In the genomic region with DNA sequence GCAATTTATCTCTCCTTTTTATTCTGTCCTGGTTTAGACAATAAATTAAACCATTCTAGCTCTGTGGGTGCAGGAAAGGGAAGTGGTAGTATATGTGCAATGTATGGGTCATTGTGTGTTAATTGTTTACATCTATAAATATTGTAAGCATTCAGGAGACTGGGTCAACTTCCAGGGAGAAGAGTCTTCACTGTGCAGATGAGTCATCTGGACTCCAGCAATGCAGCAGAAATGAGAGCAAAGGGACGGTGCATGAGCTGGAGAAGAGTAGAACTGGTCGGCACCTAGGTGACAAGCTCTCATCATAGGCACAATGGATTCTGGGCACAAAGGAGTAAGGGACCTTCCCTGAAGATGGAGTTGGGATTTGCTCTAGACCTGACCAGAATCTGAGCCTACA, we compare ENCODE assay signal across 30 cellular contexts.
DNase-seq lines count a peak whose midpoint lies in the region; ATAC-seq and TF ChIP-seq lines count a peak whose summit lies in the region.
"Had no signal": no experiment of that assay in that cellular context is flagged by ENCODE, and none has a peak within 500 bp of the region (broad histone marks: within the 10 kb centered on the region; RNA-seq: fewer than 3 reads in every experiment).

No MANE protein-coding gene starts in this region.

- H3K27me3 ChIP-seq in brain microvascular endothelial cell (replicated peaks) (no peaks in the 10 kb centered on the region), trophoblast cell (ENCODE audit: insufficient read depth, low read length) (no peaks in the 10 kb centered on the region)
- H3K27me3 ChIP-seq: left lung, Peyer's patch, right lobe of liver, SJCRH30, uterus had no signal

- H3K4ac ChIP-seq in trophoblast cell (ENCODE audit: low read depth, low read length) = no peak overlapping the region

- H3K27ac ChIP-seq in brain microvascular endothelial cell (no peak overlapping the region), trophoblast cell (ENCODE audit: low read depth, low read length) (no peak overlapping the region)
- H3K27ac ChIP-seq: left lung, Peyer's patch, right lobe of liver, SJCRH30, thoracic aorta, uterus, VCaP had no signal

- no peaks in the 10 kb centered on the region for H3K79me1 ChIP-seq in trophoblast cell (ENCODE audit: low read length)

- intact Hi-C loops in posterior cingulate gyrus (cut with DNase I) = no loop called here

- H2BK120ac ChIP-seq in trophoblast cell (ENCODE audit: insufficient read depth, low read length, poor library complexity) = no peak overlapping the region

- no peak overlapping the region for H4K8ac ChIP-seq in trophoblast cell (ENCODE audit: low read depth, low read length)

- H2AFZ ChIP-seq in trophoblast cell (ENCODE audit: insufficient read depth, low read length, poor library complexity) = no peak overlapping the region

- H2AK5ac ChIP-seq in trophoblast cell (ENCODE audit: low read length) = no peak overlapping the region

- no peak overlapping the region for H2BK12ac ChIP-seq in trophoblast cell (ENCODE audit: low read length)

- no peak overlapping the region for H4K12ac ChIP-seq in trophoblast cell (ENCODE audit: low read depth, low read length)

- no peak overlapping the region for H3K23ac ChIP-seq in trophoblast cell (ENCODE audit: low read length)

- no peak for ATAC-seq in GM19455 (IDR thresholded peaks at IDR 0.05; ENCODE audit: unreplicated experiment)
- ATAC-seq: right lobe of liver; stimulated activated naive CD8-positive, alpha-beta T cell treated with anti-CD3 and anti-CD28 coated beads, Interleukin-15, amount 100 ng/mL, for 72 hours had no signal

- no peak for TF ChIP-seq CTCF in brain microvascular endothelial cell (IDR thresholded peaks at IDR 0.05; ENCODE audit: low read depth, low read length, missing control alignments)

- no peaks in the 10 kb centered on the region for H3K36me3 ChIP-seq in brain microvascular endothelial cell (replicated peaks)
- H3K36me3 ChIP-seq in trophoblast cell (ENCODE audit: control insufficient read depth in 1 of 2, insufficient read depth in 2 of 2, low read length in 2 of 2) = no peaks in the 10 kb centered on the region
- H3K36me3 ChIP-seq: left lung, Peyer's patch, right lobe of liver, SJCRH30, thoracic aorta, uterus had no signal

- H3K4me3 ChIP-seq in brain microvascular endothelial cell (ENCODE audit: low read depth, low read length) (no peak overlapping the region), trophoblast cell (ENCODE audit: low read depth, low read length) (no peak overlapping the region)
- H3K4me3 ChIP-seq: left lung, Peyer's patch, right lobe of liver, SJCRH30, thoracic aorta, uterus had no signal

- no peak overlapping the region for H3K9ac ChIP-seq in trophoblast cell (ENCODE audit: low read length)

- no peak overlapping the region for H3K14ac ChIP-seq in trophoblast cell (ENCODE audit: low read length)

- peaks cover 5 to 10% of the 10 kb centered on the region in 2 experiments for H3K4me1 ChIP-seq in trophoblast cell (ENCODE audit: control insufficient read depth in 1 of 2, insufficient read depth in 2 of 2, low read length in 2 of 2)
- H3K4me1 ChIP-seq: left lung, Peyer's patch, right lobe of liver, SJCRH30, uterus had no signal

- no peak overlapping the region for H3K4me2 ChIP-seq in trophoblast cell (ENCODE audit: low read length)

- no CpG with 5 or more reads among the region's 2 CpGs for WGBS in trophoblast cell (ENCODE audit: extremely low coverage, insufficient coverage, insufficient read length)

- no peak overlapping the region for H4K91ac ChIP-seq in trophoblast cell (ENCODE audit: low read depth, low read length)

- no peak overlapping the region for H3K18ac ChIP-seq in trophoblast cell (ENCODE audit: low read length)

- H2BK5ac ChIP-seq in trophoblast cell (ENCODE audit: low read depth, low read length, poor library complexity) = no peak overlapping the region

- DNase-seq in NCI-H146 treated with DMSO at 0.1 percent for 48 hours (lab: John Stamatoyannopoulos, UW; ENCODE audit: unreplicated experiment) = peak; percentile 26
- DNase-seq in NCI-H146 (lab: John Stamatoyannopoulos, UW) = no peak
- peak; percentile 38 for DNase-seq in M059J (ENCODE audit: low read depth)
- peak; percentile 9 for DNase-seq in brain microvascular endothelial cell
- DNase-seq in trophoblast cell = peak; percentile 11 to 63
- no peak for DNase-seq in posterior cingulate gyrus
- no peak for DNase-seq in NCI-H1694 (lab: John Stamatoyannopoulos, UW)
- DNase-seq: activated CD4-positive, alpha-beta T cell treated with anti-CD3 and anti-CD28 coated beads for 4 hours; activated CD8-positive, alpha-beta memory T cell treated with anti-CD3 and anti-CD28 coated beads for 24 hours; activated T-cell treated with anti-CD3 and anti-CD28 coated beads for 4 hours; AML-193; anterior cingulate cortex; CD4-positive, CD25-positive, alpha-beta regulatory T cell; effector CD4-positive, alpha-beta T cell; glutamatergic neuron; HFFc6; islet precursor cell; left lung; NCI-H1105 treated with DMSO at 0.1 percent for 48 hours; NCI-H2081; NCI-H526; Peyer's patch; right lobe of liver; SJCRH30; stimulated activated naive CD8-positive, alpha-beta T cell treated with anti-CD3 and anti-CD28 coated beads, Interleukin-15, amount 100 ng/mL, for 72 hours; SW 1271; uterus had no signal

- H3K9me3 ChIP-seq in trophoblast cell (ENCODE audit: insufficient read depth, low read depth, low read length) = no peaks in the 10 kb centered on the region
- H3K9me3 ChIP-seq: left lung, Peyer's patch, right lobe of liver, SJCRH30, thoracic aorta, uterus had no signal

- in situ Hi-C loops in brain microvascular endothelial cell (cut with HindIII; ENCODE audit: low pct_ligation_motif_present, low sequenced_read_pairs) = no loop called here

- no peaks in the 10 kb centered on the region for H3K79me2 ChIP-seq in trophoblast cell (ENCODE audit: control insufficient read depth, insufficient read depth, low read length, poor library complexity)

Comparison
In these comparisons a context has a peak if more than half of its experiments do, and no peak if none do; other contexts are left out.
1. DNase-seq: peak in NCI-H146 treated with DMSO at 0.1 percent for 48 hours (single experiment), M059J (single experiment), brain microvascular endothelial cell (single experiment) and trophoblast cell (2 of 2); none in NCI-H146 (single experiment), posterior cingulate gyrus (0 of 10) and NCI-H1694 (single experiment).